In genomic region chr11:112889446-112889845, GRCh38 we compare ENCODE assay signal across 25 cellular contexts.
A peak's percentile ranks its signal among the peaks of the same experiment; 100 is the strongest.
DNase-seq lines count a peak whose midpoint lies in the region; ATAC-seq lines count a peak whose summit lies in the region.
"Had no signal": no experiment of that assay in that cellular context is flagged by ENCODE, and none has a peak within 500 bp of the region (broad histone marks: within the 10 kb centered on the region; RNA-seq: fewer than 3 reads in every experiment).

No MANE protein-coding gene starts in this region.

- ATAC-seq in GM18502 (IDR thresholded peaks at IDR 0.05; ENCODE audit: poor library complexity, unreplicated experiment) (no peak), GM21528 (IDR thresholded peaks at IDR 0.05; ENCODE audit: low FRiP score, unreplicated experiment) (no peak)
- ATAC-seq: A549 had no signal

- peak overlapping the region; percentile 47 for H3K27ac ChIP-seq in temporal lobe (ENCODE audit: low read depth, low read length)
- H3K27ac ChIP-seq: A549, GM23248, PC-9 had no signal

- DNase-seq in anterior cingulate cortex (lab: John Stamatoyannopoulos, UW) (peak in 37 of 58 donors; percentile 10 to 78 (median 38)), hypothalamus (lab: John Stamatoyannopoulos, UW) (peak in 29 of 51 donors; percentile 2 to 78 (median 35)), occipital lobe (lab: John Stamatoyannopoulos, UW) (peak; percentile 22), NCI-H2029 treated with DMSO at 0.1 percent for 48 hours (lab: John Stamatoyannopoulos, UW) (no peak)
- DNase-seq: BE2C; CD4-positive, alpha-beta T cell; COR-L47; DMS79; GM23248; H9; HFFc6; KBM-7; MM.1S; NCI-H1092; NCI-H1436; NCI-H2029; NCI-H226; NCI-H748 treated with DMSO at 0.1 percent for 48 hours; PC-9; RPMI8226; SHP77 had no signal
